ENCODE assay signal across 22 cellular contexts in the genomic region with DNA sequence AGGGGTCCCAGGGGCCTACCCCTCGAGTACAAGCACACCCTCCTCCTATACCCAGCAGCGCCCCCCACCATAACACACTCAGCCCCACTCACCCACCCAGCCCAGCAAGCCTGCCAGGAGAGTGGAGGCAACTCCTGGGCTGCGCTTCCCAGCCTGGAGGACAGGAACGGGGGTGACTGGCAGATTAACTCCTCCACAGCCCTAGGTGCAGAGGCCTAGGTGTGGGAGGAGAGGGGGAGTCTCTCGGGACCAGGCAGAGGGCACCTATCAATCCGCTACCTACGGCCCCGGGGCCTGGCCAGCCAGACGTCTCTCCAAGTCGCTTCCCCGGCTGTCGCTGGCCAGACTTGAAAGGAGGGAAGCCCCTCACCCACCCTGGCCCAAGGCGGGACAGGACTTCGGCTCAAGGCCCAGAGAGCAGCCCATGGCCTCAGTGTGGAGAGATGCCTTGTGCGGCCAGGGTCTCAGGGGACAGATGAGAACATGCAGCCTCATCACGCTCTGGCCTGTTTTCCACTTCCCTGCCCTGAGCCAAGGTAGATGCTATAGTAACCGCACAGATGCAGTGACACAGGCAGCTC. TPM values are rescaled to one million over a fixed set of nuclear protein-coding genes. Genes with fewer than 3 reads are reported as not detected.
DNase-seq lines count a peak whose midpoint lies in the region; ATAC-seq and TF ChIP-seq lines count a peak whose summit lies in the region.
"Had no signal": no experiment of that assay in that cellular context is flagged by ENCODE, and none has a peak within 500 bp of the region (broad histone marks: within the 10 kb centered on the region; RNA-seq: fewer than 3 reads in every experiment).

No MANE protein-coding gene starts in this region.

- peak overlapping the region; percentile 13 for H3K4ac ChIP-seq in neuronal stem cell (ENCODE audit: low read length)

- peaks cover 0 to 6% (median 0%) of the 10 kb centered on the region in 7 donors for H3K27me3 ChIP-seq in heart right ventricle
- H3K27me3 ChIP-seq in neuronal stem cell (ENCODE audit: control insufficient read depth in 3 of 3, insufficient read depth in 3 of 3, low read depth in 1 of 3, low read length in 3 of 3) = peaks cover 0 to 28% (median 0%) of the 10 kb centered on the region in 3 experiments
- no peaks in the 10 kb centered on the region for H3K27me3 ChIP-seq in vagina

- H3K23ac ChIP-seq in neuronal stem cell (ENCODE audit: low read depth, low read length, poor library complexity) = no peak overlapping the region

- H3K14ac ChIP-seq in neuronal stem cell (ENCODE audit: low read length) = no peak overlapping the region

- no peaks in the 10 kb centered on the region for H3K36me3 Mint-ChIP-seq in WTC11

- TF ChIP-seq CTCF in heart right ventricle (IDR thresholded peaks at IDR 0.05) = no peak
- no peak for TF ChIP-seq CTCF in fibroblast of mammary gland (conservative IDR thresholded peaks at IDR 0.05; ENCODE audit: control insufficient read depth, insufficient read depth, low read depth, low read length)
- TF ChIP-seq CTCF in vagina (IDR thresholded peaks at IDR 0.05) = no peak
- TF ChIP-seq CTCF in WTC11 (IDR thresholded peaks at IDR 0.05) = no peak

- H2BK15ac ChIP-seq in neuronal stem cell (ENCODE audit: low read length) = no peak overlapping the region

- peak overlapping the region; percentile 74 for H3K18ac ChIP-seq in neuronal stem cell (ENCODE audit: low read length)

- no peak overlapping the region for H4K91ac ChIP-seq in neuronal stem cell (ENCODE audit: low read depth, low read length, poor library complexity)

- H2AK5ac ChIP-seq in neuronal stem cell (ENCODE audit: low read depth, low read length) = peak overlapping the region; percentile 64

- no peaks in the 10 kb centered on the region for H3K9me3 ChIP-seq in heart right ventricle
- no peaks in the 10 kb centered on the region for H3K9me3 ChIP-seq in neuronal stem cell (replicated peaks in 1 of 2; ENCODE audit: control insufficient read depth in 2 of 2, insufficient read depth in 1 of 2, low read depth in 1 of 2, low read length in 2 of 2)
- H3K9me3 ChIP-seq in vagina = no peaks in the 10 kb centered on the region
- H3K9me3 ChIP-seq: left ventricle myocardium inferior, neutrophil had no signal

- ATAC-seq in Right ventricle myocardium inferior (peak; percentile 21), heart right ventricle (no peak), WTC11 (no peak; the same call in 1 of the 2 replicates)

- POLR2A ChIA-PET in WTC11 (lab: Charles Lee) = no interaction called here

- peak overlapping the region; percentile 80 for H2BK12ac ChIP-seq in neuronal stem cell (ENCODE audit: low read length)

- no peak for TF ChIP-seq POLR2A in vagina (IDR thresholded peaks at IDR 0.05)

- H3K4me3 Mint-ChIP-seq in WTC11 = no peak overlapping the region
- H3K4me3 Mint-ChIP-seq: activated CD4-positive, alpha-beta T cell treated with anti-CD3 and anti-CD28 coated beads, Interleukin-2, amount 10 ng/mL, durations not matched to agents 7 days and 5 days; central memory CD8-positive, alpha-beta T cell had no signal

- H3K36me3 ChIP-seq in heart right ventricle = no peaks in the 10 kb centered on the region
- no peaks in the 10 kb centered on the region for H3K36me3 ChIP-seq in neuronal stem cell (replicated peaks in 1 of 2; ENCODE audit: control insufficient read depth in 2 of 2, insufficient read depth in 2 of 2, low read length in 2 of 2)
- no peaks in the 10 kb centered on the region for H3K36me3 ChIP-seq in vagina
- H3K36me3 ChIP-seq: left ventricle myocardium inferior, neutrophil had no signal

- H3K4me1 ChIP-seq in heart right ventricle (peaks cover 0 to 13% (median 0%) of the 10 kb centered on the region in 9 donors), neuronal stem cell (ENCODE audit: control insufficient read depth in 2 of 2, insufficient read depth in 1 of 2, low read depth in 1 of 2, low read length in 2 of 2) (peaks cover 0 to 5% of the 10 kb centered on the region in 2 donors), vagina (peaks cover 68% of the 10 kb centered on the region)

- H2AFZ ChIP-seq in neuronal stem cell (ENCODE audit: low read length) = no peak overlapping the region

- intact Hi-C loops in Right ventricle myocardium inferior (cut with DNase I) (no loop called here), heart right ventricle (cut with DNase I) (no loop called here), vagina (cut with DNase I) (loop anchor here (10.0 kb wide), 1 partner anchor 174 kb away; no protein-coding TSS in a partner anchor)

- WGBS in heart right ventricle, 2 donors = 54 to 59% methylated on average over 17 of the region's 17 CpGs
- WGBS in neuronal stem cell (ENCODE audit: extremely low coverage in 2 of 2, insufficient read length in 2 of 2, insufficient replicate concordance in 1 of 2), 2 donors = no CpG with 5 or more reads among the region's 17 CpGs

- no peak overlapping the region for H3K27ac ChIP-seq in heart right ventricle
- no peak overlapping the region for H3K27ac ChIP-seq in neuronal stem cell (replicated peaks; ENCODE audit: low read length)
- peak overlapping the region; percentile 97 for H3K27ac ChIP-seq in vagina
- H3K27ac ChIP-seq: left ventricle myocardium inferior, neutrophil had no signal

- no peaks in the 10 kb centered on the region for H3K9me3 Mint-ChIP-seq in WTC11
- H3K9me3 Mint-ChIP-seq: activated CD4-positive, alpha-beta T cell treated with anti-CD3 and anti-CD28 coated beads, Interleukin-2, amount 10 ng/mL, durations not matched to agents 7 days and 5 days; activated T-helper 2 cell treated with anti-CD3 and anti-CD28 coated beads, Interferon-gamma antibody, Interleukin-2, Interleukin-4, amounts not matched to agents 10 μg/mL and 5 μg/mL and 100 μg/mL, durations not matched to agents 14 hours and 24 hours and 36 hours; central memory CD8-positive, alpha-beta T cell had no signal

- CTCF ChIA-PET in WTC11 (lab: Charles Lee) = interaction anchor here (1.4 to 1.9 kb wide), 2 partner anchors 9 to 318 kb away, joined by 5 to 6 read pairs; no protein-coding TSS in a partner anchor

- H3K9ac ChIP-seq in neuronal stem cell (ENCODE audit: low read depth, low read length, poor library complexity) = peak overlapping the region; percentile 38

- no peaks in the 10 kb centered on the region for H3K27me3 Mint-ChIP-seq in WTC11 (ENCODE audit: low read depth)
- H3K27me3 Mint-ChIP-seq: central memory CD8-positive, alpha-beta T cell had no signal

- no peak overlapping the region for H3K4me2 ChIP-seq in neuronal stem cell (ENCODE audit: insufficient read depth, low read length, poor library complexity, severe bottlenecking)

- no peak overlapping the region for H3K27ac Mint-ChIP-seq in WTC11
- H3K27ac Mint-ChIP-seq: activated CD4-positive, alpha-beta T cell treated with anti-CD3 and anti-CD28 coated beads, Interleukin-2, amount 10 ng/mL, durations not matched to agents 7 days and 5 days; activated T-helper 2 cell treated with anti-CD3 and anti-CD28 coated beads, Interferon-gamma antibody, Interleukin-2, Interleukin-4, amounts not matched to agents 10 μg/mL and 5 μg/mL and 100 μg/mL, durations not matched to agents 14 hours and 24 hours and 36 hours had no signal

- H2BK5ac ChIP-seq in neuronal stem cell (ENCODE audit: low read length) = no peak overlapping the region

- H4K8ac ChIP-seq in neuronal stem cell (ENCODE audit: low read depth, low read length) = no peak overlapping the region

- peaks cover 12% of the 10 kb centered on the region for H3K4me1 Mint-ChIP-seq in WTC11
- H3K4me1 Mint-ChIP-seq: activated CD4-positive, alpha-beta T cell treated with anti-CD3 and anti-CD28 coated beads, Interleukin-2, amount 10 ng/mL, durations not matched to agents 7 days and 5 days; central memory CD8-positive, alpha-beta T cell had no signal

- no peak overlapping the region for H3K4me3 ChIP-seq in heart right ventricle
- H3K4me3 ChIP-seq in fibroblast of mammary gland (ENCODE audit: control insufficient read depth, low read depth, low read length) = no peak overlapping the region
- H3K4me3 ChIP-seq in neuronal stem cell (ENCODE audit: low read length in 2 of 2) = no peak overlapping the region
- no peak overlapping the region for H3K4me3 ChIP-seq in vagina
- H3K4me3 ChIP-seq: left ventricle myocardium inferior had no signal

- no peak for DNase-seq in Right ventricle myocardium inferior (ENCODE audit: missing footprints)
- DNase-seq in heart right ventricle = no peak
- peak; percentile 51 for DNase-seq in fibroblast of mammary gland (ENCODE audit: low read depth)
- DNase-seq in neuronal stem cell (ENCODE audit: low spot score) = no peak
- no peak for DNase-seq in vagina (ENCODE audit: extremely low spot score in 2 of 2)
- no peak for DNase-seq in HCEC 1CT
- no peak for DNase-seq in effector CD4-positive, alpha-beta T cell
- DNase-seq in WTC11 (ENCODE audit: low spot score) = no peak
- DNase-seq: activated CD4-positive, alpha-beta T cell treated with anti-CD3 and anti-CD28 coated beads, Interleukin-2, amount 10 ng/mL, durations not matched to agents 7 days and 5 days; amygdala; C1 segment of cervical spinal cord; erythroblast; left ventricle myocardium inferior; NCI-H146; NCI-H2171; NCI-H526 treated with DMSO at 0.1 percent for 48 hours; retina had no signal

- no peaks in the 10 kb centered on the region for H3K79me1 ChIP-seq in neuronal stem cell (ENCODE audit: low read depth, low read length)

- H2BK120ac ChIP-seq in neuronal stem cell (ENCODE audit: low read depth, low read length) = no peak overlapping the region

TF ChIP-seq in WTC11, 78 proteins besides CTCF, POLR2A, EP300 and RAD21 (continues in another document):
- no peak for TF ChIP-seq MYBL2 (CRISPR knock-in tag; IDR thresholded peaks at IDR 0.05)

RNA-seq across cellular contexts. Expression of a gene that starts 24.9 kb away (rescaled TPM):
- total RNA-seq in Right ventricle myocardium inferior = not detected
- not detected for total RNA-seq in heart right ventricle
- polyA plus RNA-seq in heart right ventricle = not detected
- 0.04 TPM for polyA plus RNA-seq in neuronal stem cell (2013, experiment 1 of 2)
- polyA plus RNA-seq in neuronal stem cell (2013, experiment 2 of 2) = 0.01 TPM
- total RNA-seq in vagina = 0.49 TPM
- total RNA-seq in WTC11 (2021) = 0.16 to 0.25 TPM (median 0.24 TPM) in 3 replicates
- total RNA-seq: A673; activated CD4-positive, alpha-beta T cell treated with anti-CD3 and anti-CD28 coated beads, Interleukin-2, amount 10 ng/mL, durations not matched to agents 7 days and 5 days; left ventricle myocardium inferior; subcutaneous adipose tissue had no signal

RNA-seq across cellular contexts. Expression of a gene that starts 59.1 kb away (rescaled TPM):
- total RNA-seq in Right ventricle myocardium inferior = 31.5 TPM
- 100 to 1,000 TPM in 1 of 10 donors, 10 to 100 TPM in 6, 1 to 10 TPM in 3; 5.9 to 114 (median 12.9) TPM for total RNA-seq in heart right ventricle
- polyA plus RNA-seq in heart right ventricle = 10 to 100 TPM; 13.2 to 33.5 TPM
- polyA plus RNA-seq in neuronal stem cell (2013, experiment 1 of 2) = 0.15 TPM
- 0.10 TPM for polyA plus RNA-seq in neuronal stem cell (2013, experiment 2 of 2)
- 39.8 TPM for total RNA-seq in vagina
- total RNA-seq in WTC11 (2021) = 1.3 to 1.5 TPM (median 1.3 TPM) in 3 replicates
- total RNA-seq: A673 had no signal
